1 cellular context compared by ENCODE assay signal in genomic region chr9:134175808-134176598, GRCh38.
TF ChIP-seq lines count a peak whose summit lies in the region.

No MANE protein-coding gene starts in this region.

TF ChIP-seq in GM23338, 12 proteins besides CTCF, POLR2A, EP300 and RAD21 (continued from another document):
- TF ChIP-seq, protein P1, sequence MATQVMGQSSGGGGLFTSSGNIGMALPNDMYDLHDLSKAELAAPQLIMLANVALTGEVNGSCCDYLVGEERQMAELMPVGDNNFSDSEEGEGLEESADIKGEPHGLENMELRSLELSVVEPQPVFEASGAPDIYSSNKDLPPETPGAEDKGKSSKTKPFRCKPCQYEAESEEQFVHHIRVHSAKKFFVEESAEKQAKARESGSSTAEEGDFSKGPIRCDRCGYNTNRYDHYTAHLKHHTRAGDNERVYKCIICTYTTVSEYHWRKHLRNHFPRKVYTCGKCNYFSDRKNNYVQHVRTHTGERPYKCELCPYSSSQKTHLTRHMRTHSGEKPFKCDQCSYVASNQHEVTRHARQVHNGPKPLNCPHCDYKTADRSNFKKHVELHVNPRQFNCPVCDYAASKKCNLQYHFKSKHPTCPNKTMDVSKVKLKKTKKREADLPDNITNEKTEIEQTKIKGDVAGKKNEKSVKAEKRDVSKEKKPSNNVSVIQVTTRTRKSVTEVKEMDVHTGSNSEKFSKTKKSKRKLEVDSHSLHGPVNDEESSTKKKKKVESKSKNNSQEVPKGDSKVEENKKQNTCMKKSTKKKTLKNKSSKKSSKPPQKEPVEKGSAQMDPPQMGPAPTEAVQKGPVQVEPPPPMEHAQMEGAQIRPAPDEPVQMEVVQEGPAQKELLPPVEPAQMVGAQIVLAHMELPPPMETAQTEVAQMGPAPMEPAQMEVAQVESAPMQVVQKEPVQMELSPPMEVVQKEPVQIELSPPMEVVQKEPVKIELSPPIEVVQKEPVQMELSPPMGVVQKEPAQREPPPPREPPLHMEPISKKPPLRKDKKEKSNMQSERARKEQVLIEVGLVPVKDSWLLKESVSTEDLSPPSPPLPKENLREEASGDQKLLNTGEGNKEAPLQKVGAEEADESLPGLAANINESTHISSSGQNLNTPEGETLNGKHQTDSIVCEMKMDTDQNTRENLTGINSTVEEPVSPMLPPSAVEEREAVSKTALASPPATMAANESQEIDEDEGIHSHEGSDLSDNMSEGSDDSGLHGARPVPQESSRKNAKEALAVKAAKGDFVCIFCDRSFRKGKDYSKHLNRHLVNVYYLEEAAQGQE (IDR thresholded peaks at IDR 0.05; ENCODE audit: unreplicated experiment) = no peak
- TF ChIP-seq JUNB (IDR thresholded peaks at IDR 0.05; ENCODE audit: unreplicated experiment) (no peak), EZH2phosphoT487 (IDR thresholded peaks at IDR 0.05; ENCODE audit: unreplicated experiment) (no peak)
TF ChIP-seq in GM23338: peak in this region for 0.
